Comparison of ENCODE assay signal across 1 cellular context in genomic region chr14:74169906-74170305, GRCh38.
A peak's percentile ranks its signal among the peaks of the same experiment; 100 is the strongest.
TF ChIP-seq lines count a peak whose summit lies in the region.

No MANE protein-coding gene starts in this region.

TF ChIP-seq in K562, 482 proteins besides CTCF, POLR2A, EP300 and RAD21:
- peak; percentile 82 for TF ChIP-seq MGA (IDR thresholded peaks at IDR 0.05)
- TF ChIP-seq L3MBTL2 (IDR thresholded peaks at IDR 0.05), result peak; percentile 93
- TF ChIP-seq TAF7 (tag; IDR thresholded peaks at IDR 0.05), result no peak
- 0 out of 2 replicates have a peak, but pooled peaks have one; percentile 10 for TF ChIP-seq USF2 (CRISPR knock-in tag; IDR thresholded peaks at IDR 0.05)
- TF ChIP-seq ZNF592 (IDR thresholded peaks at IDR 0.05), result peak; percentile 49; the same call in 1 of the 2 replicates
